9 cellular contexts compared by ENCODE assay signal in genomic region chr12:31316964-31317363, GRCh38. TPM values are rescaled to one million over a fixed set of nuclear protein-coding genes. Genes with fewer than 3 reads are reported as not detected.
DNase-seq lines count a peak whose midpoint lies in the region; ATAC-seq and TF ChIP-seq lines count a peak whose summit lies in the region.
"Had no signal": no experiment of that assay in that cellular context is flagged by ENCODE, and none has a peak within 500 bp of the region (broad histone marks: within the 10 kb centered on the region; RNA-seq: fewer than 3 reads in every experiment).

No MANE protein-coding gene starts in this region.

- no peak overlapping the region for H4K8ac ChIP-seq in H9 (replicated peaks; ENCODE audit: insufficient read length, low read depth, low read length)

- intact Hi-C loops in activated CD8-positive, alpha-beta T cell treated with anti-CD3 and anti-CD28 coated beads for 36 hours (cut with micrococcal nuclease) = no loop called here

- peaks cover 0 to 2% (median 0%) of the 10 kb centered on the region in 4 donors for H3K36me3 ChIP-seq in liver (ENCODE audit: control insufficient read depth in 4 of 4, insufficient read depth in 3 of 4, low read depth in 1 of 4, low read length in 3 of 4)

- no peaks in the 10 kb centered on the region for H3K27me3 Mint-ChIP-seq in H9 (ENCODE audit: low read depth)
- H3K27me3 Mint-ChIP-seq in activated CD8-positive, alpha-beta T cell treated with anti-CD3 and anti-CD28 coated beads for 36 hours = no peaks in the 10 kb centered on the region

- no peak overlapping the region for H2AFZ ChIP-seq in H9 (ENCODE audit: low read length)

- no peaks in the 10 kb centered on the region for H3K9me3 Mint-ChIP-seq in H9
- H3K9me3 Mint-ChIP-seq in activated CD8-positive, alpha-beta T cell treated with anti-CD3 and anti-CD28 coated beads for 36 hours = no peaks in the 10 kb centered on the region

- H3K4ac ChIP-seq in H9 (ENCODE audit: low read depth, low read length) = no peak overlapping the region

- H4K91ac ChIP-seq in H9 (ENCODE audit: insufficient read length, low read depth, low read length) = no peak overlapping the region

- no peak overlapping the region for H3T11ph ChIP-seq in H9 (ENCODE audit: low read length)

- H2BK20ac ChIP-seq in H9 (ENCODE audit: low read depth, low read length, poor library complexity, severe bottlenecking) = no peak overlapping the region

- peak overlapping the region in 1 of 2 experiments; percentile 28; a peak in 1 of 5 replicates for H3K4me3 Mint-ChIP-seq in H9
- peak overlapping the region; percentile 100 for H3K4me3 Mint-ChIP-seq in activated CD8-positive, alpha-beta T cell treated with anti-CD3 and anti-CD28 coated beads for 36 hours

- H3K4me3 ChIP-seq in AG04450 (ENCODE audit: low read depth, low read length) = peak overlapping the region; percentile 50
- H3K4me3 ChIP-seq in liver (ENCODE audit: low read depth in 1 of 3, low read length in 3 of 3) = peak overlapping the region in 1 of 3 donors; percentile 45

- no peak overlapping the region for H3K4me2 ChIP-seq in H9 (ENCODE audit: insufficient read depth, insufficient read length, low read length)

- H3K27me3 ChIP-seq in AG04450 (ENCODE audit: control insufficient read depth, insufficient read depth, low read length) (no peaks in the 10 kb centered on the region), H9 (ENCODE audit: insufficient read depth, low read length) (no peaks in the 10 kb centered on the region), liver (ENCODE audit: control insufficient read depth in 4 of 4, insufficient read depth in 4 of 4, low read length in 3 of 4) (no peaks in the 10 kb centered on the region)

- TF ChIP-seq CTCF in AG04450 (IDR thresholded peaks at IDR 0.05; ENCODE audit: low read depth, low read length) (no peak), H9 (conservative IDR thresholded peaks at IDR 0.05) (no peak), liver (IDR thresholded peaks at IDR 0.05; ENCODE audit: low read depth, low read length, missing input control) (no peak)
- TF ChIP-seq CTCF in activated CD8-positive, alpha-beta T cell treated with anti-CD3 and anti-CD28 coated beads for 36 hours (IDR thresholded peaks at IDR 0.05) = no peak

- no peak overlapping the region for H2BK5ac ChIP-seq in H9 (ENCODE audit: insufficient read length, low read length)

- H3K79me1 ChIP-seq in H9 (ENCODE audit: insufficient read depth, low read depth, low read length, poor library complexity, severe bottlenecking) = no peaks in the 10 kb centered on the region

- H3K4me1 ChIP-seq in H9 (ENCODE audit: insufficient read depth, low read length) = peaks cover 7% of the 10 kb centered on the region
- peaks cover 2 to 13% (median 5%) of the 10 kb centered on the region in 4 donors for H3K4me1 ChIP-seq in liver (ENCODE audit: control insufficient read depth in 4 of 4, insufficient read depth in 4 of 4, low read length in 3 of 4)

- no peaks in the 10 kb centered on the region; the same call in 1 of the 2 replicates for H3K9me3 ChIP-seq in AG04450 (ENCODE audit: control insufficient read depth, insufficient read depth, low read length)
- no peaks in the 10 kb centered on the region for H3K9me3 ChIP-seq in H9 (ENCODE audit: control insufficient read depth, low read depth, low read length)
- H3K9me3 ChIP-seq in liver (ENCODE audit: control insufficient read depth in 4 of 4, low read length in 3 of 4) = no peaks in the 10 kb centered on the region

- peaks cover 87% of the 10 kb centered on the region for H3K79me2 ChIP-seq in H9 (ENCODE audit: insufficient read depth, low read length)

- no peak overlapping the region for H3K56ac ChIP-seq in H9 (ENCODE audit: insufficient read length, low read depth, low read length)

- no peak overlapping the region for H4K5ac ChIP-seq in H9 (ENCODE audit: insufficient read length, low read depth, low read length)

- no peak overlapping the region for H2BK15ac ChIP-seq in H9 (ENCODE audit: low read depth, low read length)

- POLR2A ChIA-PET in AG04450 (lab: Yijun Ruan, JAX) = no interaction called here
- POLR2A ChIA-PET in activated CD8-positive, alpha-beta T cell treated with anti-CD3 and anti-CD28 coated beads for 36 hours (lab: Charles Lee) = interaction anchor here (1.0 kb wide), 1 partner anchor 8 kb away, joined by 3 read pairs; no protein-coding TSS in a partner anchor

- H3K27ac ChIP-seq in AG04450 (ENCODE audit: low read depth, low read length) (no peak overlapping the region), H9 (ENCODE audit: insufficient read length, low read depth, low read length) (no peak overlapping the region), liver (ENCODE audit: low read depth in 1 of 2, low read length in 2 of 2) (no peak overlapping the region)

- peaks cover 83 to 87% of the 10 kb centered on the region in 2 experiments for H3K4me1 Mint-ChIP-seq in H9
- H3K4me1 Mint-ChIP-seq in activated CD8-positive, alpha-beta T cell treated with anti-CD3 and anti-CD28 coated beads for 36 hours (ENCODE audit: low read depth) = peaks cover 78% of the 10 kb centered on the region

- H3K23me2 ChIP-seq in H9 (ENCODE audit: insufficient read length, low read depth, low read length, poor library complexity, severe bottlenecking) = no peaks in the 10 kb centered on the region

- whole genome bisulfite sequencing in H9 (ENCODE audit: extremely low coverage, insufficient read length, low lambda C conversion rate) = no CpG with 5 or more reads among the region's 2 CpGs
- 38% methylated on average over 2 of the region's 2 CpGs for WGBS in liver

- H3K23ac ChIP-seq in H9 (ENCODE audit: insufficient read length, low read depth, low read length) = no peak overlapping the region

- no peak overlapping the region for H2BK120ac ChIP-seq in H9 (ENCODE audit: low read depth, low read length, poor library complexity, severe bottlenecking)

- H3K14ac ChIP-seq in H9 (ENCODE audit: insufficient read depth, low read length) = no peak overlapping the region

- H2BK12ac ChIP-seq in H9 (ENCODE audit: insufficient read length, low read depth, low read length) = no peak overlapping the region

- no peak overlapping the region for H3K9ac ChIP-seq in H9 (ENCODE audit: extremely low read depth, insufficient read length, low read length)
- H3K9ac ChIP-seq in liver (ENCODE audit: low read depth in 1 of 2, low read length in 2 of 2) = peak overlapping the region; percentile 21 to 26

- TF ChIP-seq RAD21 in liver (IDR thresholded peaks at IDR 0.05) = no peak

- H3K18ac ChIP-seq in H9 (ENCODE audit: insufficient read length, low read depth, low read length) = no peak overlapping the region

- DNase-seq in AG04450 (ENCODE audit: low read depth, low spot score) (no peak), H9 (no peak), DMS 273 (lab: John Stamatoyannopoulos, UW; ENCODE audit: unreplicated experiment) (no peak), NCI-H446 treated with DMSO at 0.1 percent for 48 hours (lab: John Stamatoyannopoulos, UW) (no peak)
- DNase-seq in activated CD8-positive, alpha-beta T cell treated with anti-CD3 and anti-CD28 coated beads for 36 hours = no peak
- no peak for DNase-seq in stimulated activated CD4-positive, alpha-beta T cell treated with anti-CD3 and anti-CD28 coated beads, Interleukin-1b, Interleukin-23, amount 100 ng/mL, for 48 hours
- DNase-seq in activated CD4-positive, alpha-beta T cell treated with anti-CD3 and anti-CD28 coated beads for 1 hour = no peak
- DNase-seq: hypothalamus had no signal

- H3K27ac Mint-ChIP-seq in H9 = peak overlapping the region in 2 of 3 experiments; percentile 27 to 65; a peak in 4 of 7 replicates
- H3K27ac Mint-ChIP-seq in activated CD8-positive, alpha-beta T cell treated with anti-CD3 and anti-CD28 coated beads for 36 hours = peak overlapping the region; percentile 99

- H3K36me3 Mint-ChIP-seq in H9 (ENCODE audit: insufficient read depth in 1 of 3, low read depth in 3 of 3) = peaks cover 21 to 34% (median 24%) of the 10 kb centered on the region in 3 experiments
- peaks cover 57% of the 10 kb centered on the region for H3K36me3 Mint-ChIP-seq in activated CD8-positive, alpha-beta T cell treated with anti-CD3 and anti-CD28 coated beads for 36 hours (ENCODE audit: low read depth)

- no peak overlapping the region for H2AK5ac ChIP-seq in H9 (ENCODE audit: insufficient read length, low read length)

- ATAC-seq in activated CD8-positive, alpha-beta T cell treated with anti-CD3 and anti-CD28 coated beads for 36 hours = no peak

- CTCF ChIA-PET in AG04450 (lab: Charles Lee) = interaction anchor here (0.7 to 2.8 kb wide), 3 partner anchors 45 to 86 kb away, joined by 3 to 18 read pairs (median 4); no protein-coding TSS in a partner anchor
- CTCF ChIA-PET in activated CD8-positive, alpha-beta T cell treated with anti-CD3 and anti-CD28 coated beads for 36 hours (lab: Charles Lee) = interaction anchor here (1.1 to 3.5 kb wide), 3 partner anchors 45 to 66 kb away, joined by 3 to 18 read pairs (median 3); no protein-coding TSS in a partner anchor

- H4K20me1 ChIP-seq in H9 (ENCODE audit: control insufficient read depth, insufficient read depth, insufficient read length) = peaks cover 2% of the 10 kb centered on the region

TF ChIP-seq in liver, 16 proteins besides CTCF, POLR2A, EP300 and RAD21 (continues in another document):
- TF ChIP-seq NR2F2 (IDR thresholded peaks at IDR 0.05) (no peak), SP1 (IDR thresholded peaks at IDR 0.05) (no peak), TAF1 (conservative IDR thresholded peaks at IDR 0.05) (no peak), HNF4A (conservative IDR thresholded peaks at IDR 0.05) (no peak)
- TF ChIP-seq, protein P1, sequence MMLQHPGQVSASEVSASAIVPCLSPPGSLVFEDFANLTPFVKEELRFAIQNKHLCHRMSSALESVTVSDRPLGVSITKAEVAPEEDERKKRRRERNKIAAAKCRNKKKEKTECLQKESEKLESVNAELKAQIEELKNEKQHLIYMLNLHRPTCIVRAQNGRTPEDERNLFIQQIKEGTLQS (IDR thresholded peaks at IDR 0.05) = no peak

RNA-seq across cellular contexts. Expression of gene SINHCAF, which starts 9.0 kb away (rescaled TPM):
- polyA plus RNA-seq in AG04450 (2011; rRNA removed) (22.8 and 31.6 TPM in 2 replicates), liver (1 to 10 TPM; 2.3 to 5.8 TPM)
- polyA minus RNA-seq in AG04450 (2011; rRNA and poly(A)+ RNA removed) = 8.9 and 20.7 TPM in 2 replicates
- total RNA-seq in H9 (2021) (497 and 501 TPM in 2 replicates), liver (10 to 100 TPM in 1 of 2 donors, 1 to 10 TPM in 1; 3.9 to 10.3 TPM)
- total RNA-seq in activated CD8-positive, alpha-beta T cell treated with anti-CD3 and anti-CD28 coated beads for 36 hours = 100 to 1,000 TPM; 171 to 184 TPM

Comparison
In these comparisons a context has a peak if more than half of its experiments do, and no peak if none do; other contexts are left out.
1. RNA of gene SINHCAF, which starts 9.0 kb away (total RNA-seq): 497 to 501 TPM in H9 and 171 to 184 TPM in activated CD8-positive, alpha-beta T cell treated with anti-CD3 and anti-CD28 coated beads for 36 hours; 3.9 to 10.3 TPM in liver; every median in the first group is over 10 times any median in the second.